Comparison of ENCODE assay signal across 9 cellular contexts in genomic region chr6:117549606-117550005, GRCh38. TPM values are rescaled to one million over a fixed set of nuclear protein-coding genes. Genes with fewer than 3 reads are reported as not detected.
A peak's percentile ranks its signal among the peaks of the same experiment; 100 is the strongest.
DNase-seq lines count a peak whose midpoint lies in the region; ATAC-seq lines count a peak whose summit lies in the region.
"Had no signal": no experiment of that assay in that cellular context is flagged by ENCODE, and none has a peak within 500 bp of the region (broad histone marks: within the 10 kb centered on the region; RNA-seq: fewer than 3 reads in every experiment).

No MANE protein-coding gene starts in this region.

- no peaks in the 10 kb centered on the region for H3K9me3 ChIP-seq in SJCRH30 (replicated peaks)
- no peaks in the 10 kb centered on the region for H3K9me3 ChIP-seq in skeletal muscle satellite cell (replicated peaks; ENCODE audit: low read length)
- H3K9me3 ChIP-seq: esophagus muscularis mucosa had no signal

- H3K36me3 ChIP-seq in SJCRH30 (no peaks in the 10 kb centered on the region), skeletal muscle satellite cell (ENCODE audit: insufficient read depth, low read length) (peaks cover 50% of the 10 kb centered on the region)

- peak; percentile 21 for DNase-seq in activated CD8-positive, alpha-beta memory T cell treated with anti-CD3 and anti-CD28 coated beads, Interleukin-2, amount 50 U/mL, for 4 hours
- no peak for DNase-seq in activated CD8-positive, alpha-beta memory T cell treated with anti-CD3 and anti-CD28 coated beads for 24 hours
- DNase-seq in SJCRH30 (no peak), KG1 (lab: John Stamatoyannopoulos, UW) (no peak), DMS 273 treated with DMSO at 0.1 percent for 48 hours (lab: John Stamatoyannopoulos, UW) (no peak)
- peak; percentile 7 to 47 (median 12) for DNase-seq in effector memory CD8-positive, alpha-beta T cell

- H3K27ac ChIP-seq in SJCRH30: peak overlapping the region; percentile 49
- H3K27ac ChIP-seq: esophagus muscularis mucosa had no signal

- peak overlapping the region; percentile 83 to 88 for H3K4me3 Mint-ChIP-seq in effector memory CD8-positive, alpha-beta T cell

- H3K4me3 ChIP-seq in SJCRH30: no peak overlapping the region
- H3K4me3 ChIP-seq in skeletal muscle satellite cell (ENCODE audit: low read length): no peak overlapping the region
- H3K4me3 ChIP-seq: esophagus muscularis mucosa had no signal

- peak; percentile 20 for ATAC-seq in effector memory CD8-positive, alpha-beta T cell (replicated peaks)
- no peak for ATAC-seq in GM19328 (IDR thresholded peaks at IDR 0.05; ENCODE audit: unreplicated experiment)

- H3K36me3 Mint-ChIP-seq in effector memory CD8-positive, alpha-beta T cell (ENCODE audit: insufficient read depth): peaks cover 8% of the 10 kb centered on the region

- H3K27me3 Mint-ChIP-seq in effector memory CD8-positive, alpha-beta T cell: no peaks in the 10 kb centered on the region

- peak overlapping the region; percentile 29 for H3K9ac ChIP-seq in skeletal muscle satellite cell (ENCODE audit: low read depth, low read length)

- H3K27me3 ChIP-seq in SJCRH30 (no peaks in the 10 kb centered on the region), skeletal muscle satellite cell (ENCODE audit: control insufficient read depth, insufficient read depth, low read length) (no peaks in the 10 kb centered on the region)
- H3K27me3 ChIP-seq: esophagus muscularis mucosa had no signal

- peaks cover 18% of the 10 kb centered on the region for H3K4me1 ChIP-seq in SJCRH30
- H3K4me1 ChIP-seq in skeletal muscle satellite cell (ENCODE audit: control insufficient read depth, insufficient read depth, low read length): peaks cover 48% of the 10 kb centered on the region

- peaks cover 33 to 38% of the 10 kb centered on the region in 2 donors for H3K4me1 Mint-ChIP-seq in effector memory CD8-positive, alpha-beta T cell (ENCODE audit: low read depth in 2 of 2)

- H3K27ac Mint-ChIP-seq in effector memory CD8-positive, alpha-beta T cell: peak overlapping the region; percentile 84 to 87

- H3K4me2 ChIP-seq in skeletal muscle satellite cell (ENCODE audit: low read length): peak overlapping the region; percentile 69

- H3K9me3 Mint-ChIP-seq in effector memory CD8-positive, alpha-beta T cell: no peaks in the 10 kb centered on the region

RNA-seq across cellular contexts. Expression of gene GOPC, which starts 52.7 kb away (rescaled TPM):
- total RNA-seq in SJCRH30 (2014; rRNA removed; shearing (Covaris generic)): 45.8 and 49.5 TPM in 2 replicates
- 36.3 and 46.1 TPM in 2 replicates for total RNA-seq in skeletal muscle satellite cell (2012; rRNA removed)

Comparison
In these comparisons a context has a peak if more than half of its experiments do, and no peak if none do; other contexts are left out.
1. DNase-seq: peak in activated CD8-positive, alpha-beta memory T cell treated with anti-CD3 and anti-CD28 coated beads, Interleukin-2, amount 50 U/mL, for 4 hours (single experiment) and effector memory CD8-positive, alpha-beta T cell (3 of 3); none in activated CD8-positive, alpha-beta memory T cell treated with anti-CD3 and anti-CD28 coated beads for 24 hours (single experiment), SJCRH30 (0 of 2), KG1 (single experiment) and DMS 273 treated with DMSO at 0.1 percent for 48 hours (single experiment).